Comparison of ENCODE assay signal across 9 cellular contexts in genomic region chr3:112358311-112358780, GRCh38. TPM values are rescaled to one million over a fixed set of nuclear protein-coding genes. Genes with fewer than 3 reads are reported as not detected.
A peak's percentile ranks its signal among the peaks of the same experiment; 100 is the strongest.
DNase-seq lines count a peak whose midpoint lies in the region; ATAC-seq and TF ChIP-seq lines count a peak whose summit lies in the region.
"Had no signal": no experiment of that assay in that cellular context is flagged by ENCODE, and none has a peak within 500 bp of the region (broad histone marks: within the 10 kb centered on the region; RNA-seq: fewer than 3 reads in every experiment).

No MANE protein-coding gene starts in this region.

- H3K36me3 ChIP-seq in KOPT-K1 (ENCODE audit: insufficient read depth, low read length) (no peaks in the 10 kb centered on the region), psoas muscle (ENCODE audit: insufficient read depth in 1 of 2, low read depth in 1 of 2) (no peaks in the 10 kb centered on the region)

- H3K27me3 ChIP-seq in psoas muscle (ENCODE audit: insufficient read depth in 3 of 3, low read length in 2 of 3), result no peaks in the 10 kb centered on the region

- 61 to 69% (median 64%) methylated on average over 6 of the region's 6 CpGs for WGBS in psoas muscle, 3 donors

- no peaks in the 10 kb centered on the region for H3K4me1 ChIP-seq in psoas muscle

- no peaks in the 10 kb centered on the region for H3K9me3 ChIP-seq in KOPT-K1 (ENCODE audit: insufficient read depth, low read length, poor library complexity, severe bottlenecking)
- no peaks in the 10 kb centered on the region for H3K9me3 ChIP-seq in psoas muscle

- peak overlapping the region; percentile 25 for H3K27ac ChIP-seq in KOPT-K1 (ENCODE audit: low read depth, low read length, poor library complexity, severe bottlenecking)
- H3K27ac ChIP-seq in psoas muscle, result peak overlapping the region; percentile 60

- peak; percentile 41 for DNase-seq in choroid plexus epithelial cell (ENCODE audit: low read depth)
- no peak for DNase-seq in psoas muscle
- no peak for DNase-seq in posterior cingulate gyrus
- DNase-seq: NCI-H1105 treated with DMSO at 0.1 percent for 48 hours had no signal

- intact Hi-C loops in psoas muscle (cut with DNase I), result no loop called here
- intact Hi-C loops in posterior cingulate gyrus (cut with DNase I), result no loop called here

- TF ChIP-seq CTCF in choroid plexus epithelial cell (conservative IDR thresholded peaks at IDR 0.05; ENCODE audit: low read depth, low read length) (no peak), psoas muscle (IDR thresholded peaks at IDR 0.05) (no peak)

- H3K4me3 ChIP-seq in choroid plexus epithelial cell (ENCODE audit: low read depth, low read length) (no peak overlapping the region), psoas muscle (peak overlapping the region; percentile 46)

- peak; percentile 62 for ATAC-seq in GM18498 (IDR thresholded peaks at IDR 0.05; ENCODE audit: unreplicated experiment)
- ATAC-seq in psoas muscle, result no peak
- ATAC-seq in HG03354 (IDR thresholded peaks at IDR 0.05; ENCODE audit: poor library complexity, severe bottlenecking, unreplicated experiment), result no peak
- ATAC-seq in HG02623 (IDR thresholded peaks at IDR 0.05; ENCODE audit: unreplicated experiment), result no peak
- no peak for ATAC-seq in GM21515 (IDR thresholded peaks at IDR 0.05; ENCODE audit: unreplicated experiment)

RNA-seq across cellular contexts. Expression of gene CD200, which starts 25.4 kb away (rescaled TPM):
- 1 to 10 TPM in 2 of 4 donors, under 1 TPM in 2; 0.59 to 1.5 (median 0.90) TPM for total RNA-seq in psoas muscle
- polyA plus RNA-seq in psoas muscle, result under 1 TPM; 0.67 to 0.75 (median 0.68) TPM
